8 cellular contexts compared by ENCODE assay signal in genomic region chr12:7907009-7907408, GRCh38. TPM values are rescaled to one million over a fixed set of nuclear protein-coding genes. Genes with fewer than 3 reads are reported as not detected.
DNase-seq lines count a peak whose midpoint lies in the region; TF ChIP-seq lines count a peak whose summit lies in the region.

No MANE protein-coding gene starts in this region.

- H3K4me3 ChIP-seq in epithelial cell of esophagus (ENCODE audit: low read length) (no peak overlapping the region), esophagus muscularis mucosa (no peak overlapping the region)

- H3K4me1 ChIP-seq in esophagus muscularis mucosa: no peaks in the 10 kb centered on the region

- H3K9me3 ChIP-seq in esophagus muscularis mucosa: no peaks in the 10 kb centered on the region

- intact Hi-C loops in esophagus muscularis mucosa (cut with DNase I): loop anchor here (5.0 kb wide), 1 partner anchor 110 kb away; no protein-coding TSS in a partner anchor

- H3K27ac ChIP-seq in esophagus muscularis mucosa (replicated peaks in 1 of 4): no peak overlapping the region

- no peak for TF ChIP-seq POLR2A in esophagus muscularis mucosa (IDR thresholded peaks at IDR 0.05; ENCODE audit: low read depth)

- H3K36me3 ChIP-seq in esophagus muscularis mucosa: no peaks in the 10 kb centered on the region

- WGBS in esophagus muscularis mucosa: 60% methylated on average over 3 of the region's 3 CpGs

- peak; percentile 13 for DNase-seq in stimulated activated CD4-positive, alpha-beta T cell treated with anti-CD3 and anti-CD28 coated beads, Interleukin-12 subunit alpha, Interleukin-12 subunit beta, amount 100 ng/mL, for 4 hours
- DNase-seq in stimulated activated CD4-positive, alpha-beta T cell treated with anti-CD3 and anti-CD28 coated beads, Interleukin-4, amount 100 ng/mL, for 24 hours: no peak
- DNase-seq in NOMO-1 treated with dmso at 0.1 percent for 144 hours (lab: John Stamatoyannopoulos, UW; ENCODE audit: unreplicated experiment) (peak; percentile 3), epithelial cell of esophagus (ENCODE audit: low read depth) (peak; percentile 42), retina (no peak), T-helper 2 cell (no peak), esophagus muscularis mucosa (ENCODE audit: extremely low spot score) (no peak)
- peak; percentile 14 for DNase-seq in stimulated activated CD4-positive, alpha-beta T cell treated with anti-CD3 and anti-CD28 coated beads, Interleukin-2, amount 100 ng/mL, for 4 hours (ENCODE audit: low read depth)

- peak; percentile 27 for TF ChIP-seq CTCF in epithelial cell of esophagus (IDR thresholded peaks at IDR 0.05; ENCODE audit: insufficient read depth, low read depth, low read length, missing control alignments)
- no peak for TF ChIP-seq CTCF in esophagus muscularis mucosa (IDR thresholded peaks at IDR 0.05)

- no peak for TF ChIP-seq EP300 in esophagus muscularis mucosa (IDR thresholded peaks at IDR 0.05)

- no peaks in the 10 kb centered on the region for H3K27me3 ChIP-seq in esophagus muscularis mucosa

RNA-seq across cellular contexts. Expression of gene SLC2A3, which starts 29.0 kb away (rescaled TPM):
- 100 to 1,000 TPM in 1 of 4 donors, 10 to 100 TPM in 3; 10.7 to 102 (median 13.5) TPM for total RNA-seq in esophagus muscularis mucosa

RNA-seq across cellular contexts. Expression of gene SLC2A14, which starts 34.3 kb away (rescaled TPM):
- total RNA-seq in esophagus muscularis mucosa: 1 to 10 TPM in 1 of 4 donors, under 1 TPM in 2, not detected in 1; 0.29 to 3.1 (median 0.39) TPM

Comparison
In these comparisons a context has a peak if more than half of its experiments do, and no peak if none do; other contexts are left out.
1. DNase-seq: peak in stimulated activated CD4-positive, alpha-beta T cell treated with anti-CD3 and anti-CD28 coated beads, Interleukin-12 subunit alpha, Interleukin-12 subunit beta, amount 100 ng/mL, for 4 hours (single experiment), NOMO-1 treated with dmso at 0.1 percent for 144 hours (single experiment), epithelial cell of esophagus (single experiment) and stimulated activated CD4-positive, alpha-beta T cell treated with anti-CD3 and anti-CD28 coated beads, Interleukin-2, amount 100 ng/mL, for 4 hours (single experiment); none in stimulated activated CD4-positive, alpha-beta T cell treated with anti-CD3 and anti-CD28 coated beads, Interleukin-4, amount 100 ng/mL, for 24 hours (single experiment), retina (single experiment), T-helper 2 cell (0 of 5) and esophagus muscularis mucosa (single experiment).